19 cellular contexts compared by ENCODE assay signal in the genomic region with DNA sequence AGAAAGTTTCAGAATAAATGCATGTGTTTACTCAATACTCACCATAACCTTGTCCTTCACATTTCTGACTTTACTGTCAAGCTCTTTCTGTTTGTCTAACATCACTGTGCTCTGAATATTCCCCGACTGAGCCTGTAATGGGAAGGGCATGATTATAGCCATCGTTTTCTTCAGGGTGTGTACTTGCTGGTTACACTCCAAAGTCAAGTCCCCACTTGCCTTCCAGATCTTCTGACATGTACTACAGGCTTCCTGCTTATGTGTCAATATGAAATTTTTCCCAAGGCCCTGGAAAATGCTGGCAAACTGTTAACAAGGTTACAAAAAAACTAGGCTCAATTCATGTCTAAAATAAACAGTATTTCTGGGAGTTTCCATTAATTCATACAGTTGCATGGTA. TPM values are rescaled to one million over a fixed set of nuclear protein-coding genes. Genes with fewer than 3 reads are reported as not detected.
DNase-seq lines count a peak whose midpoint lies in the region; ATAC-seq, FAIRE-seq and TF ChIP-seq lines count a peak whose summit lies in the region.
"Had no signal": no experiment of that assay in that cellular context is flagged by ENCODE, and none has a peak within 500 bp of the region (broad histone marks: within the 10 kb centered on the region; RNA-seq: fewer than 3 reads in every experiment).

No MANE protein-coding gene starts in this region.

- H3K36me3 ChIP-seq in breast epithelium = peaks cover 3% of the 10 kb centered on the region
- H3K36me3 ChIP-seq in hepatocyte (replicated peaks; ENCODE audit: insufficient read depth, low read depth) = no peaks in the 10 kb centered on the region

- H3K9me2 ChIP-seq in hepatocyte (replicated peaks; ENCODE audit: insufficient read depth) = no peaks in the 10 kb centered on the region

- H3K27ac ChIP-seq in breast epithelium = no peak overlapping the region
- H3K27ac ChIP-seq in hepatocyte = peak overlapping the region; percentile 52
- H3K27ac ChIP-seq: sigmoid colon, vagina had no signal

- H3K36me3 Mint-ChIP-seq in MCF 10A (ENCODE audit: insufficient read depth, unreplicated experiment) (peaks cover 79% of the 10 kb centered on the region), type B pancreatic cell (peaks cover 66% of the 10 kb centered on the region)
- peaks cover 49% of the 10 kb centered on the region for H3K36me3 Mint-ChIP-seq in activated naive CD8-positive, alpha-beta T cell

- peak overlapping the region; percentile 87 for H3K27ac Mint-ChIP-seq in MCF 10A (ENCODE audit: low read depth, unreplicated experiment)
- H3K27ac Mint-ChIP-seq in activated naive CD8-positive, alpha-beta T cell = peak overlapping the region; percentile 77
- peak overlapping the region; percentile 54 for H3K27ac Mint-ChIP-seq in type B pancreatic cell

- POLR2A ChIA-PET in MCF 10A (lab: Yijun Ruan, JAX) = interaction anchor here (0.7 to 4.4 kb wide), 8 partner anchors 9 to 235 kb away, joined by 3 to 40 read pairs (median 4); a partner anchor contains a TSS

- H3K4me2 ChIP-seq in hepatocyte = no peak overlapping the region

- TF ChIP-seq POLR2A in breast epithelium (IDR thresholded peaks at IDR 0.05) = no peak

- 77% methylated on average over 2 of the region's 2 CpGs for WGBS in hepatocyte (ENCODE audit: low lambda C conversion rate, missing lambda C conversion rate)

- intact Hi-C loops in MCF 10A (cut with micrococcal nuclease) = no loop called here
- intact Hi-C loops in breast epithelium (cut with DNase I; ENCODE audit: low total_unique reads) = no loop called here
- intact Hi-C loops in Right ventricle myocardium inferior (cut with DNase I) = no loop called here

- CTCF ChIA-PET in MCF 10A (lab: Yijun Ruan, JAX) = interaction anchor here (0.6 to 1.2 kb wide), 5 partner anchors 9 to 217 kb away, joined by 3 to 4 read pairs (median 4); no protein-coding TSS in a partner anchor

- no peaks in the 10 kb centered on the region for H3K9me3 Mint-ChIP-seq in MCF 10A (ENCODE audit: unreplicated experiment)
- no peaks in the 10 kb centered on the region for H3K9me3 Mint-ChIP-seq in activated naive CD8-positive, alpha-beta T cell (ENCODE audit: low read depth)
- H3K9me3 Mint-ChIP-seq in type B pancreatic cell = no peaks in the 10 kb centered on the region

- no peak overlapping the region for H2AFZ ChIP-seq in hepatocyte

- BruUV-seq in MCF 10A (replicated peaks; lab: Mats Ljungman, UMichigan) = no TSS peak

- no peaks in the 10 kb centered on the region for H3K79me2 ChIP-seq in hepatocyte

- H3K27me3 Mint-ChIP-seq in MCF 10A (ENCODE audit: insufficient read depth, unreplicated experiment) = no peaks in the 10 kb centered on the region
- no peaks in the 10 kb centered on the region for H3K27me3 Mint-ChIP-seq in activated naive CD8-positive, alpha-beta T cell
- H3K27me3 Mint-ChIP-seq in type B pancreatic cell = no peaks in the 10 kb centered on the region

- TF ChIP-seq CTCF in MCF 10A (IDR thresholded peaks at IDR 0.05; ENCODE audit: unreplicated experiment) (no peak), breast epithelium (IDR thresholded peaks at IDR 0.05) (no peak), hepatocyte (IDR thresholded peaks at IDR 0.05; ENCODE audit: poor library complexity) (no peak), type B pancreatic cell (conservative IDR thresholded peaks at IDR 0.05) (no peak)

- H3K4me3 ChIP-seq in breast epithelium (no peak overlapping the region), hepatocyte (no peak overlapping the region)
- H3K4me3 ChIP-seq: HAP-1, sigmoid colon, vagina had no signal

- H3K27me3 ChIP-seq in breast epithelium = no peaks in the 10 kb centered on the region
- no peaks in the 10 kb centered on the region for H3K27me3 ChIP-seq in hepatocyte
- H3K27me3 ChIP-seq: sigmoid colon, vagina had no signal

- H3K4me1 ChIP-seq in breast epithelium (no peaks in the 10 kb centered on the region), hepatocyte (ENCODE audit: insufficient read depth) (no peaks in the 10 kb centered on the region)
- H3K4me1 ChIP-seq: HAP-1, vagina had no signal

- ATAC-seq in Right ventricle myocardium inferior = no peak
- ATAC-seq: left ventricle myocardium superior had no signal

- no peak for FAIRE-seq in urothelium cell line (lab: Jason Lieb, UNC)
- FAIRE-seq: RCC 7860 had no signal

- peaks cover 14% of the 10 kb centered on the region for H3K4me1 Mint-ChIP-seq in MCF 10A (ENCODE audit: insufficient read depth, unreplicated experiment)
- peaks cover 69% of the 10 kb centered on the region for H3K4me1 Mint-ChIP-seq in activated naive CD8-positive, alpha-beta T cell (ENCODE audit: low read depth)
- H3K4me1 Mint-ChIP-seq in type B pancreatic cell (ENCODE audit: unreplicated experiment) = peaks cover 4% of the 10 kb centered on the region

- DNase-seq in MCF 10A (ENCODE audit: unreplicated experiment) (peak; percentile 72), breast epithelium (ENCODE audit: low spot score in 2 of 2) (no peak), hepatocyte (ENCODE audit: low spot score) (no peak), type B pancreatic cell (ENCODE audit: extremely low spot score, unreplicated experiment) (no peak), urothelium cell line (ENCODE audit: low spot score) (no peak), DMS 273 (lab: John Stamatoyannopoulos, UW; ENCODE audit: unreplicated experiment) (no peak), Right ventricle myocardium inferior (ENCODE audit: missing footprints) (no peak)
- DNase-seq: activated effector memory CD4-positive, alpha-beta T cell treated with anti-CD3 and anti-CD28 coated beads, Interleukin-2, amount 50 U/mL, for 16 hours; Caco-2; left ventricle myocardium superior; MV-4-11; NCI-H187 treated with DMSO at 0.1 percent for 48 hours; NCI-H446; NK-92 treated with Interleukin-12 subunit alpha and Interleukin-12 subunit beta, amount 100 ng/mL, for 24 hours; sigmoid colon had no signal

- no peaks in the 10 kb centered on the region for H4K20me1 ChIP-seq in hepatocyte (ENCODE audit: insufficient read depth, poor library complexity, severe bottlenecking)

- H3K9me3 ChIP-seq in breast epithelium = no peaks in the 10 kb centered on the region
- H3K9me3 ChIP-seq in hepatocyte (ENCODE audit: low read depth) = no peaks in the 10 kb centered on the region
- H3K9me3 ChIP-seq: Caco-2, HAP-1, sigmoid colon, vagina had no signal

- H3K4me3 Mint-ChIP-seq in MCF 10A (ENCODE audit: unreplicated experiment) (peak overlapping the region; percentile 16), type B pancreatic cell (no peak overlapping the region)
- H3K4me3 Mint-ChIP-seq in activated naive CD8-positive, alpha-beta T cell = no peak overlapping the region

RNA-seq across cellular contexts. Expression of a gene that starts 12.9 kb away (rescaled TPM):
- 32.3 and 36.9 TPM in 2 replicates for total RNA-seq in MCF 10A (2022)
- 10 to 100 TPM; 44.2 to 79.6 (median 59.4) TPM for total RNA-seq in breast epithelium
- 102 and 124 TPM in 2 replicates for total RNA-seq in hepatocyte
- 53.3 and 70.9 TPM in 2 replicates for polyA plus RNA-seq in hepatocyte
- 52.8 and 85.6 TPM in 2 replicates for total RNA-seq in type B pancreatic cell (ENCODE audit: low replicate concordance)
- total RNA-seq in Right ventricle myocardium inferior = 35.5 TPM
